ENCODE assay signal across 9 cellular contexts in the genomic region with DNA sequence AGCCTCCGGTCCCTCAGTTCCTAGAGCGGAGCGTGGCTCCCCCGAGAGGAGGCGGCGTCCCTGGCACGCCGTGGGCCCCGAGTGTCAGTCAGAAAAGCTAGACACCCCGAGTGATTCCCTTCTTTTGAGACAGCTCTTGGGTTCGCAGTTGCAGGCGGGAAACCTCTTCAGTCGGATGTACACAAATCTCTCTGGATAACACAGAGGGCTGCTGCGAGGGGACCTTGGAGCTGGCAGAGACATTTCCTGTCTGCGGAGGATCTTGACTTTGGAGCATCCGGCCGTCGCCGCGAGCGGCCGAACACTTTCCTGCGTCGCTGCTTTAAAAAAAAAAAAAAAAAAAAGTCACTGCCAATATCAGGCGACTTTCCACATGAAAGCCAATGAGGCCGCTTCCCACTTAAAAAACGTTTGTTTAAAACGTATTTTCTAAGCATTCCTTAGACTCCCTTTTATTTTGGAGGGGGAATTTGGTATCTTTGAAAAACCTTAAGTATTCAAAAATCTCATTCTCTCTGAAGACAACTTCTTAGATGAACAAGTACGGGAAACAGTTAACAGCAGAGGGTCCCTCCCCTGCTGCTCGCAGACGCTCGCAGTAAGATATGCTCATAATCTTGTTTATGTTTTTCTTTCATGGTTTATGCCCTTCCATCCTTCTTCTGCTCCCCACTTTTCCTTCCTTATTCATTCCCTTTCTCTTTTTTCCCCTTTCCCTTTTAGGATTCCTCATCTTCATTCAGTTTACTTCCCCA. TPM values are rescaled to one million over a fixed set of nuclear protein-coding genes. Genes with fewer than 3 reads are reported as not detected.
DNase-seq lines count a peak whose midpoint lies in the region; TF ChIP-seq lines count a peak whose summit lies in the region.
"Had no signal": no experiment of that assay in that cellular context is flagged by ENCODE, and none has a peak within 500 bp of the region (broad histone marks: within the 10 kb centered on the region; RNA-seq: fewer than 3 reads in every experiment).

No MANE protein-coding gene starts in this region.

- TF ChIP-seq POLR2A in adrenal gland (IDR thresholded peaks at IDR 0.05) (peak in 1 of 2 donors; percentile 74), spleen (IDR thresholded peaks at IDR 0.05) (no peak)

- H3K27ac ChIP-seq in adrenal gland (peak overlapping the region; percentile 66 to 93 (median 73)), spleen (peak overlapping the region; percentile 8 to 81 (median 66))
- H3K27ac ChIP-seq: C4-2B had no signal

- TF ChIP-seq CTCF in adrenal gland (IDR thresholded peaks at IDR 0.05) (no peak), spleen (IDR thresholded peaks at IDR 0.05 in 8 of 11, conservative IDR thresholded peaks at IDR 0.05 in 3 of 11) (no peak)

- H3K27me3 ChIP-seq in adrenal gland (no peaks in the 10 kb centered on the region), spleen (replicated peaks in 1 of 7) (peaks cover 0 to 54% (median 0%) of the 10 kb centered on the region in 7 donors)

- WGBS in adrenal gland, 4 donors = 0 to 2% (median 0%) methylated on average over 22 to 32 of the region's 32 CpGs
- 0 to 1% (median 1%) methylated on average over 25 to 32 of the region's 32 CpGs for WGBS in spleen, 5 donors

- H3K36me3 ChIP-seq in adrenal gland (replicated peaks in 1 of 2) (peaks cover 0 to 7% of the 10 kb centered on the region in 2 donors), spleen (peaks cover 0 to 20% (median 15%) of the 10 kb centered on the region in 6 donors)

- DNase-seq in NCI-H1417 (lab: John Stamatoyannopoulos, UW) (peak in 2 of 3 experiments; percentile 3 to 28), NCI-H1417 treated with DMSO at 0.1 percent for 48 hours (lab: John Stamatoyannopoulos, UW) (no peak), NCI-H526 treated with DMSO at 0.1 percent for 48 hours (lab: John Stamatoyannopoulos, UW) (peak; percentile 9), adrenal gland (peak; percentile 52 to 83 (median 75)), spleen (peak; percentile 87), NCI-H2029 (lab: John Stamatoyannopoulos, UW) (no peak)
- no peak for DNase-seq in effector CD4-positive, alpha-beta T cell

- intact Hi-C loops in adrenal gland (cut with DNase I) = no loop called here
- intact Hi-C loops in spleen (cut with DNase I; ENCODE audit: low total_unique reads) = no loop called here

- peaks cover 22 to 31% of the 10 kb centered on the region in 2 donors for H3K4me1 ChIP-seq in adrenal gland (replicated peaks in 1 of 2)
- H3K4me1 ChIP-seq in spleen = peaks cover 12 to 79% (median 56%) of the 10 kb centered on the region in 6 donors

- H3K9me3 ChIP-seq in adrenal gland (replicated peaks in 1 of 3) (no peaks in the 10 kb centered on the region), iPS-18c (ENCODE audit: control insufficient read depth, insufficient read depth, low read length) (no peaks in the 10 kb centered on the region), spleen (no peaks in the 10 kb centered on the region)

- peak overlapping the region in 3 of 4 donors; percentile 11 to 50 (median 16) for H3K4me3 ChIP-seq in adrenal gland
- peak overlapping the region; percentile 46 for H3K4me3 ChIP-seq in iPS-18c (ENCODE audit: insufficient read depth, low read depth, low read length)
- H3K4me3 ChIP-seq in spleen = peak overlapping the region; percentile 12 to 67 (median 35)

RNA-seq across cellular contexts. Expression of gene HHEX, which starts 9.9 kb away (rescaled TPM):
- 10 to 100 TPM; 10.2 to 49.3 (median 22.4) TPM for total RNA-seq in adrenal gland
- polyA plus RNA-seq in adrenal gland = 10 to 100 TPM; 14.4 to 20.8 (median 18.5) TPM
- total RNA-seq in spleen = 10 to 100 TPM; 45.9 to 74.3 (median 51.9) TPM
- 10 to 100 TPM; 57.5 to 81.1 (median 79.8) TPM for polyA plus RNA-seq in spleen

Comparison
In these comparisons a context has a peak if more than half of its experiments do, and no peak if none do; other contexts are left out.
1. DNase-seq: peak in NCI-H1417 (2 of 3), NCI-H526 treated with DMSO at 0.1 percent for 48 hours (single experiment), adrenal gland (7 of 7) and spleen (single experiment); none in NCI-H1417 treated with DMSO at 0.1 percent for 48 hours (single experiment), NCI-H2029 (single experiment) and effector CD4-positive, alpha-beta T cell (single experiment).
2. Peak in every context shown above with its lines, with median percentiles within 50 percentile points of each other: H3K4me3 ChIP-seq.